Comparison of ENCODE assay signal across 21 cellular contexts in the genomic region with DNA sequence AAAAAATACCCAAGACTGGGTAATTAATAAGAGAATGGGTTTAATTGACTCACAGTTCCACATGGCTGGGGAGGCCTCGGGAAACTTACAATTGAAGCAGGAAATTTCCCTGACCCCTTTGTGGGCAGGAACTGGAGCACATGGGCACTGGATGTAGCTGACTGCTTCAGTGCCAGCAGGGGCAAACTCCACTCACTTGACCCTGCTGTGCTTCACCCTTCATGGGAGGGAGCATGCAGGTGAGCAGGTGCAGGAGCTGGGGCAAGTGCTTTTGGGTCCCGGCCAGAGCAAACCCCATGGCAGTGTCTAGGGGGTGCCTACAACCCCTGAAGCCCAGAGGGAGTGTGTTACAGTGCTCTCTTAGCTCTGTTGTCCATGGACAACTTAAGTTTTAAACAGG.
DNase-seq lines count a peak whose midpoint lies in the region; ATAC-seq, FAIRE-seq and TF ChIP-seq lines count a peak whose summit lies in the region.
"Had no signal": no experiment of that assay in that cellular context is flagged by ENCODE, and none has a peak within 500 bp of the region (broad histone marks: within the 10 kb centered on the region; RNA-seq: fewer than 3 reads in every experiment).

No MANE protein-coding gene starts in this region.

- in situ Hi-C loops in HepG2 (cut with HindIII; ENCODE audit: extremely low pct_ligation_motif_present, low pct_unique_long_range_greater_than_20kb), result no loop called here

- H3K27ac ChIP-seq in liver (ENCODE audit: low read depth in 1 of 2, low read length in 2 of 2), result peak overlapping the region; percentile 53 to 71
- no peak overlapping the region for H3K27ac ChIP-seq in HepG2 (ENCODE audit: extremely low read length, insufficient read depth, low read length)
- no peak overlapping the region for H3K27ac ChIP-seq in esophagus muscularis mucosa (replicated peaks in 1 of 4)
- peak overlapping the region in 1 of 3 donors; percentile 11 for H3K27ac ChIP-seq in right lobe of liver

- peaks cover 5% of the 10 kb centered on the region for H3K27me3 Mint-ChIP-seq in activated CD8-positive, alpha-beta memory T cell treated with anti-CD3 and anti-CD28 coated beads, Interleukin-2, amount 10 ng/mL, durations not matched to agents 7 days and 5 days
- H3K27me3 Mint-ChIP-seq: CD4-positive, CD25-positive, alpha-beta regulatory T cell had no signal

- no peak for FAIRE-seq in HepG2 (lab: Jason Lieb, UNC)

- no peaks in the 10 kb centered on the region for H4K20me1 ChIP-seq in HepG2 (ENCODE audit: insufficient read depth, low read length)

- WGBS in liver, result 29% methylated on average over 2 of the region's 2 CpGs
- WGBS in HepG2 (ENCODE audit: low lambda C conversion rate), result 68% methylated on average over 2 of the region's 2 CpGs
- 88% methylated on average over 2 of the region's 2 CpGs for WGBS in esophagus muscularis mucosa
- WGBS in right lobe of liver (ENCODE audit: insufficient coverage, low coverage, low lambda C conversion rate, missing lambda C conversion rate), result 52% methylated on average over 2 of the region's 2 CpGs

- TF ChIP-seq RAD21 in liver (IDR thresholded peaks at IDR 0.05), result peak in 1 of 2 donors; percentile 48
- TF ChIP-seq RAD21 in HepG2 (CRISPR knock-in tag; IDR thresholded peaks at IDR 0.05), result no peak

- no peaks in the 10 kb centered on the region for H3K4me1 Mint-ChIP-seq in activated CD8-positive, alpha-beta memory T cell treated with anti-CD3 and anti-CD28 coated beads, Interleukin-2, amount 10 ng/mL, durations not matched to agents 7 days and 5 days
- H3K4me1 Mint-ChIP-seq: CD4-positive, CD25-positive, alpha-beta regulatory T cell had no signal

- no peak overlapping the region for H2AFZ ChIP-seq in HepG2 (ENCODE audit: low read length)

- H3K36me3 ChIP-seq in liver (ENCODE audit: control insufficient read depth in 4 of 4, insufficient read depth in 3 of 4, low read depth in 1 of 4, low read length in 3 of 4) (no peaks in the 10 kb centered on the region), HepG2 (replicated peaks in 1 of 2; ENCODE audit: control insufficient read depth in 1 of 2, insufficient read depth in 2 of 2, low read length in 2 of 2) (no peaks in the 10 kb centered on the region), esophagus muscularis mucosa (no peaks in the 10 kb centered on the region), right lobe of liver (no peaks in the 10 kb centered on the region)
- H3K36me3 ChIP-seq: BE2C had no signal

- H3K4me2 ChIP-seq in HepG2 (ENCODE audit: low read depth, low read length), result no peak overlapping the region

- no peaks in the 10 kb centered on the region for H3K9me3 Mint-ChIP-seq in activated CD8-positive, alpha-beta memory T cell treated with anti-CD3 and anti-CD28 coated beads, Interleukin-2, amount 10 ng/mL, durations not matched to agents 7 days and 5 days (ENCODE audit: low read depth)

- peaks cover 3 to 12% (median 7%) of the 10 kb centered on the region in 4 donors for H3K4me1 ChIP-seq in liver (ENCODE audit: control insufficient read depth in 4 of 4, insufficient read depth in 4 of 4, low read length in 3 of 4)
- peaks cover 23% of the 10 kb centered on the region for H3K4me1 ChIP-seq in HepG2 (ENCODE audit: insufficient read depth, low read length)
- no peaks in the 10 kb centered on the region for H3K4me1 ChIP-seq in esophagus muscularis mucosa
- H3K4me1 ChIP-seq in right lobe of liver, result peaks cover 0 to 14% (median 6%) of the 10 kb centered on the region in 4 donors

- H3K9ac ChIP-seq in liver (ENCODE audit: low read depth in 1 of 2, low read length in 2 of 2) (no peak overlapping the region), HepG2 (ENCODE audit: insufficient read depth, low read depth, low read length) (no peak overlapping the region)

- H3K27me3 ChIP-seq in liver (ENCODE audit: control insufficient read depth in 4 of 4, insufficient read depth in 4 of 4, low read length in 3 of 4), result no peaks in the 10 kb centered on the region
- no peaks in the 10 kb centered on the region for H3K27me3 ChIP-seq in HepG2 (ENCODE audit: control insufficient read depth in 1 of 2, insufficient read depth in 2 of 2, low read length in 2 of 2)
- no peaks in the 10 kb centered on the region for H3K27me3 ChIP-seq in esophagus muscularis mucosa
- no peaks in the 10 kb centered on the region for H3K27me3 ChIP-seq in right lobe of liver
- H3K27me3 ChIP-seq: BE2C had no signal

- no peaks in the 10 kb centered on the region for H3K79me2 ChIP-seq in HepG2 (ENCODE audit: insufficient read depth, low read length)

- no peak overlapping the region for H3K4me3 ChIP-seq in liver (ENCODE audit: low read depth in 1 of 3, low read length in 3 of 3)
- no peak overlapping the region for H3K4me3 ChIP-seq in HepG2 (replicated peaks in 1 of 3; ENCODE audit: insufficient read depth in 1 of 3, low read depth in 2 of 3, low read length in 3 of 3)
- H3K4me3 ChIP-seq in esophagus muscularis mucosa, result no peak overlapping the region
- H3K4me3 ChIP-seq in right lobe of liver, result no peak overlapping the region

- H3K9me3 ChIP-seq in liver (ENCODE audit: control insufficient read depth in 4 of 4, low read length in 3 of 4) (no peaks in the 10 kb centered on the region), HepG2 (ENCODE audit: low read length) (no peaks in the 10 kb centered on the region), esophagus muscularis mucosa (no peaks in the 10 kb centered on the region), right lobe of liver (no peaks in the 10 kb centered on the region)
- H3K9me3 ChIP-seq: BE2C had no signal

- CTCF ChIA-PET in HepG2 (lab: Yijun Ruan, JAX; ENCODE audit: low intra/inter-chr PET ratio, low total read pairs), result no interaction called here
- CTCF ChIA-PET in activated CD8-positive, alpha-beta memory T cell treated with anti-CD3 and anti-CD28 coated beads, Interleukin-2, amount 10 ng/mL, durations not matched to agents 7 days and 5 days (lab: Charles Lee), result no interaction called here

- no peaks in the 10 kb centered on the region for H3K36me3 Mint-ChIP-seq in activated CD8-positive, alpha-beta memory T cell treated with anti-CD3 and anti-CD28 coated beads, Interleukin-2, amount 10 ng/mL, durations not matched to agents 7 days and 5 days
- H3K36me3 Mint-ChIP-seq: CD4-positive, CD25-positive, alpha-beta regulatory T cell had no signal

- intact Hi-C loops in HepG2 (cut with micrococcal nuclease; ENCODE audit: unreplicated experiment), result no loop called here
- intact Hi-C loops in esophagus muscularis mucosa (cut with DNase I), result no loop called here
- intact Hi-C loops in right lobe of liver (cut with DNase I), result no loop called here

- POLR2A ChIA-PET in HepG2 (lab: Yijun Ruan, JAX), result no interaction called here

- TF ChIP-seq POLR2A in HepG2 (IDR thresholded peaks at IDR 0.05; ENCODE audit: insufficient read depth in 1 of 2, low read depth in 2 of 2, low read length in 2 of 2), result no peak
- TF ChIP-seq POLR2A in esophagus muscularis mucosa (IDR thresholded peaks at IDR 0.05; ENCODE audit: low read depth), result no peak
- TF ChIP-seq POLR2A in right lobe of liver (IDR thresholded peaks at IDR 0.05), result no peak
- TF ChIP-seq POLR2A in GM18505 (IDR thresholded peaks at IDR 0.05; ENCODE audit: borderline replicate concordance, extremely low read depth, insufficient read depth, insufficient read length), result no peak
- TF ChIP-seq POLR2A in erythroblast (IDR thresholded peaks at IDR 0.05; ENCODE audit: low read length), result no peak

- no peak; the same call in 2 of the 3 replicates for ATAC-seq in HepG2
- peak; percentile 95 to 99 (median 98) for ATAC-seq in right lobe of liver
- no peak for ATAC-seq in GM18505 (IDR thresholded peaks at IDR 0.05; ENCODE audit: unreplicated experiment)
- no peak for ATAC-seq in activated CD8-positive, alpha-beta memory T cell treated with anti-CD3 and anti-CD28 coated beads, Interleukin-2, amount 10 ng/mL, durations not matched to agents 7 days and 5 days
- ATAC-seq: HCT116, PC-3 had no signal

- no TSS peak for BruUV-seq in HepG2 (replicated peaks; lab: Mats Ljungman, UMichigan)

- H3K4me3 Mint-ChIP-seq in activated CD8-positive, alpha-beta memory T cell treated with anti-CD3 and anti-CD28 coated beads, Interleukin-2, amount 10 ng/mL, durations not matched to agents 7 days and 5 days, result no peak overlapping the region
- H3K4me3 Mint-ChIP-seq: CD4-positive, CD25-positive, alpha-beta regulatory T cell had no signal

- TF ChIP-seq EP300 in HepG2 (IDR thresholded peaks at IDR 0.05; ENCODE audit: low read depth in 2 of 2, low read length in 2 of 2), result no peak
- no peak for TF ChIP-seq EP300 in HepG2 (CRISPR knock-in tag; IDR thresholded peaks at IDR 0.05; ENCODE audit: borderline replicate concordance)
- TF ChIP-seq EP300 in esophagus muscularis mucosa (IDR thresholded peaks at IDR 0.05), result no peak

- no peak for DNase-seq in HepG2 (ENCODE audit: low spot score)
- DNase-seq in esophagus muscularis mucosa (ENCODE audit: extremely low spot score), result peak; percentile 10
- DNase-seq in right lobe of liver, result peak; percentile 49 to 78 (median 74)
- no peak for DNase-seq in activated CD8-positive, alpha-beta memory T cell treated with anti-CD3 and anti-CD28 coated beads, Interleukin-2, amount 10 ng/mL, durations not matched to agents 7 days and 5 days
- DNase-seq in erythroblast (lab: John Stamatoyannopoulos, UW), result no peak
- no peak for DNase-seq in NCI-H1092 (lab: John Stamatoyannopoulos, UW)
- DNase-seq: BE2C; CD4-positive, CD25-positive, alpha-beta regulatory T cell; COR-L47; DMS 273 treated with DMSO at 0.1 percent for 48 hours; GF-D8; KBM-7; NCI-H1694 treated with DMSO at 0.1 percent for 48 hours; NCI-H510A treated with DMSO at 0.1 percent for 48 hours; NCI-H774; PC-3; RPMI8226; SHP77 treated with DMSO at 0.1 percent for 48 hours had no signal

- TF ChIP-seq CTCF in liver (IDR thresholded peaks at IDR 0.05; ENCODE audit: low read depth, low read length, missing input control) (no peak), HepG2 (CRISPR knock-in tag; IDR thresholded peaks at IDR 0.05) (no peak), esophagus muscularis mucosa (IDR thresholded peaks at IDR 0.05) (no peak), right lobe of liver (IDR thresholded peaks at IDR 0.05) (no peak)

- H3K27ac Mint-ChIP-seq in activated CD8-positive, alpha-beta memory T cell treated with anti-CD3 and anti-CD28 coated beads, Interleukin-2, amount 10 ng/mL, durations not matched to agents 7 days and 5 days, result no peak overlapping the region
- H3K27ac Mint-ChIP-seq: CD4-positive, CD25-positive, alpha-beta regulatory T cell had no signal

TF ChIP-seq in liver, 16 proteins besides CTCF, POLR2A, EP300 and RAD21 (continues in another document):
- peak in 1 of 2 donors; percentile 49 for TF ChIP-seq JUND (IDR thresholded peaks at IDR 0.05)
- TF ChIP-seq HNF4A (conservative IDR thresholded peaks at IDR 0.05), result peak; percentile 84 to 86
- no peak for TF ChIP-seq YY1 (IDR thresholded peaks at IDR 0.05)

TF ChIP-seq in HepG2, 621 proteins besides CTCF, POLR2A, EP300 and RAD21 (continues in another document):
- no peak for TF ChIP-seq ZNF564 (CRISPR knock-in tag; IDR thresholded peaks at IDR 0.05)
- no peak for TF ChIP-seq ZNF775 (CRISPR knock-in tag; IDR thresholded peaks at IDR 0.05; ENCODE audit: borderline replicate concordance)

Comparison
In these comparisons a context has a peak if more than half of its experiments do, and no peak if none do; other contexts are left out.
1. H3K27ac ChIP-seq: peak in liver (2 of 2); none in HepG2 (single experiment) and esophagus muscularis mucosa (0 of 4).
2. ATAC-seq: peak in right lobe of liver (4 of 4); none in HepG2 (single experiment), GM18505 (single experiment) and activated CD8-positive, alpha-beta memory T cell treated with anti-CD3 and anti-CD28 coated beads, Interleukin-2, amount 10 ng/mL, durations not matched to agents 7 days and 5 days (single experiment).
3. DNase-seq: peak in esophagus muscularis mucosa (single experiment) and right lobe of liver (3 of 3); none in HepG2 (single experiment), activated CD8-positive, alpha-beta memory T cell treated with anti-CD3 and anti-CD28 coated beads, Interleukin-2, amount 10 ng/mL, durations not matched to agents 7 days and 5 days (single experiment), erythroblast (0 of 2) and NCI-H1092 (single experiment).